ENCODE assay signal across 30 cellular contexts in the genomic region with DNA sequence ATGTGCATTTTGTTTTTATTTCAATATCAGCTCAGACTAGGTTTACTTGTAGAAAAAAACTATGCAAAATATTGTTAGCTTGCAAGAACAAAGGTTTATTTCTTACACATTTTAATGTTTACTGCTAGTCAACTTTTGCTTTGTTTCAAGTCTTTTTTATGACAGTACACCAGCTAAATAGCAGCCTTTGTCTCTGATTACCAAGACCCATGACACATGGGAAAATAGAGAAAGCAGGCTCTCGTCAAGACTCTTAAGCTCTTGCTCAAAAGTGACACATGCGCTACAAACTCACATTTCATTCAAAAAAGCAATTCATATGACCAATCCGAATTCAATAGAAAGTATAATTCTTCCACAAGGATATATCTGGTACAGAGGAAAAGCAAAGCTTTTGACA.
"Had no signal": no experiment of that assay in that cellular context is flagged by ENCODE, and none has a peak within 500 bp of the region (broad histone marks: within the 10 kb centered on the region; RNA-seq: fewer than 3 reads in every experiment).

No MANE protein-coding gene starts in this region.

- FAIRE-seq: endometrium, endothelial cell of umbilical vein had no signal

- DNase-seq: activated B cell treated with CpG ODN at 0.5 μM for 24 hours; activated CD4-positive, alpha-beta T cell treated with anti-CD3 and anti-CD28 coated beads for 48 hours; activated CD4-positive, alpha-beta T cell treated with anti-CD3 and anti-CD28 coated beads, Interleukin-2, amount 50 U/mL, for 1 hour; activated CD4-positive, alpha-beta T cell treated with anti-CD3 and anti-CD28 coated beads, Interleukin-2, amount 50 U/mL, for 48 hours; activated CD8-positive, alpha-beta memory T cell treated with anti-CD3 and anti-CD28 coated beads, Interleukin-2, amount 10 ng/mL, durations not matched to agents 7 days and 5 days; activated CD8-positive, alpha-beta memory T cell treated with anti-CD3 and anti-CD28 coated beads, Interleukin-2, amount 50 U/mL, for 4 hours; activated CD8-positive, alpha-beta T cell treated with anti-CD3 and anti-CD28 coated beads for 36 hours; activated effector memory CD4-positive, alpha-beta T cell treated with anti-CD3 and anti-CD28 coated beads, Interleukin-2, amount 50 U/mL, for 16 hours; activated naive CD4-positive, alpha-beta T cell treated with anti-CD3 and anti-CD28 coated beads for 36 hours; activated naive CD8-positive, alpha-beta T cell treated with anti-CD3 and anti-CD28 coated beads for 36 hours; activated naive CD8-positive, alpha-beta T cell treated with anti-CD3 and anti-CD28 coated beads, Interleukin-2, amount 50 U/mL, for 24 hours; activated T-cell treated with anti-CD3 and anti-CD28 coated beads, Interleukin-2, amount 50 U/mL, for 1 hour; activated T-cell treated with anti-CD3 and anti-CD28 coated beads, Interleukin-2, amount 50 U/mL, for 48 hours; adrenal gland; amygdala; aorta; body of pancreas; central memory CD4-positive, alpha-beta T cell; cerebellar nuclear complex; colonic mucosa; effector CD8-positive, alpha-beta T cell; esophagus squamous epithelium; gastrocnemius medialis; heart right ventricle; T-helper 1 cell; T-helper 17 cell; T1000; WERI-Rb-1 had no signal
